8 cellular contexts compared by ENCODE assay signal in the genomic region with DNA sequence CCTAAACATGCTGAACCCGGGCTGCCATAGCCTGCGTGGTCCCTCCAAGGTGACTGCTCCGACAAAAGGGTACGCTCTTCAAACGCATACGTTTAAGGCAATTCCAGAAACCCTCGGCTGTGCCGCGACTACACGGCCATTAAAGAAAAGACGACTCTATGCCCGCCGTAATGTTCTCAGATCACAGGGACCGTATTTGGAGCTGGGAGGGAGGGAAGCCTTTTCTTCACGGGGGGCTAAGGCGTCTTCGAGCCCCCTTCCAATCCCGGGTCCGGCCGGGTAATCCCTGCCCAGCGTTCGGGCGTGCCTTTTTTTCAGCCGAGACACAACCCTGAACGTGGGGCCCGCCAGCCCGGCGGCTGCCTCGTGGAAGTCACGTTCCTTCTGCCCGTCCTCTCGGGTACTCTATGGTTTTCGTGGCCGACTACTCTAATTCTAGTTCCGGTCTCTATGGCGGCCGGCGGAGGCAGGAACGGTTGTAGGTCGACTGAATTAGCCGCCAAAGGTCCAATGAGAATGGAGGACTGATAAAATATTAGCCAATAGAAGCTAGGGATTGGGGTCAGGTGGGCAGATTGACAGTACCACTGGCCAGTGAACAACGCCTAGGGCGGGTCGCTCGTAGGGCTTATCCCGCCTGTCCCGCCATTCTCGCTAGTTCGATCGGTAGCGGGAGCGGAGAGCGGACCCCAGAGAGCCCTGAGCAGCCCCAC. TPM values are rescaled to one million over a fixed set of nuclear protein-coding genes. Genes with fewer than 3 reads are reported as not detected.
DNase-seq lines count a peak whose midpoint lies in the region; ATAC-seq and TF ChIP-seq lines count a peak whose summit lies in the region.

Gene YBX1, plus strand, starts transcription at position 648 of the 713 bp plus-strand sequence. CDS start 148 bp downstream, outside the sequence.

- peaks cover 44% of the 10 kb centered on the region for H3K4me1 ChIP-seq in mucosa of descending colon (ENCODE audit: low read depth)

- H3K9me3 Mint-ChIP-seq in IgD-negative memory B cell, result peaks cover 0 to 3% (median 0%) of the 10 kb centered on the region in 3 donors

- H3K36me3 ChIP-seq in mucosa of descending colon (ENCODE audit: low read depth), result no peaks in the 10 kb centered on the region

- no peaks in the 10 kb centered on the region for H3K36me3 Mint-ChIP-seq in IgD-negative memory B cell

- peak within 1 kb of the TSS; percentile 78 for H3K4me3 ChIP-seq in mucosa of descending colon

- peak within 1 kb of the TSS; percentile 100 for H3K27ac Mint-ChIP-seq in IgD-negative memory B cell

- H3K27me3 Mint-ChIP-seq in IgD-negative memory B cell, result no peaks in the 10 kb centered on the region

- H3K4me3 Mint-ChIP-seq in IgD-negative memory B cell, result peak within 1 kb of the TSS; percentile 97 to 100 (median 100)

- peak within 1 kb of the TSS; percentile 76 for H3K27ac ChIP-seq in epithelial cell of prostate

- DNase-seq in DMS 273 treated with DMSO at 0.1 percent for 48 hours (lab: John Stamatoyannopoulos, UW), result peak; percentile 97
- DNase-seq in OCI-M2 (lab: John Stamatoyannopoulos, UW; ENCODE audit: unreplicated experiment), result peak; percentile 97
- DNase-seq in activated T-cell treated with anti-CD3 and anti-CD28 coated beads for 4 hours, result peak; percentile 93
- DNase-seq in epithelial cell of prostate (ENCODE audit: low read depth, low spot score), result peak; percentile 93
- DNase-seq in mucosa of descending colon, result peak; percentile 96 to 98 (median 97)
- peak; percentile 85 for DNase-seq in stimulated activated CD8-positive, alpha-beta memory T cell treated with anti-CD3 and anti-CD28 coated beads, Interleukin-4, amount 100 ng/mL, for 24 hours (ENCODE audit: low read depth)

- H3K4me1 Mint-ChIP-seq in IgD-negative memory B cell, result peaks cover 38 to 50% (median 44%) of the 10 kb centered on the region in 3 donors

- intact Hi-C loops in mucosa of descending colon (cut with DNase I, micrococcal nuclease), result no loop called here

- no peaks in the 10 kb centered on the region for H3K9me3 ChIP-seq in mucosa of descending colon

- ATAC-seq in GM21529 (IDR thresholded peaks at IDR 0.05; ENCODE audit: unreplicated experiment), result peak; percentile 86
- ATAC-seq in mucosa of descending colon, result peak; percentile 94

- no peak for TF ChIP-seq CTCF in mucosa of descending colon (IDR thresholded peaks at IDR 0.05)

RNA-seq across cellular contexts. Expression of gene YBX1, which starts in this region (rescaled TPM):
- polyA plus RNA-seq in IgD-negative memory B cell, result 116 TPM
- total RNA-seq in mucosa of descending colon, result 100 to 1,000 TPM; 377 to 521 (median 511) TPM

Comparison
In these comparisons a context has a peak if more than half of its experiments do, and no peak if none do; other contexts are left out.
1. Peak in every context shown above with its lines: DNase-seq, ATAC-seq, H3K4me3 ChIP-seq and H3K27ac ChIP-seq.